1 cellular context compared by ENCODE assay signal in the genomic region with DNA sequence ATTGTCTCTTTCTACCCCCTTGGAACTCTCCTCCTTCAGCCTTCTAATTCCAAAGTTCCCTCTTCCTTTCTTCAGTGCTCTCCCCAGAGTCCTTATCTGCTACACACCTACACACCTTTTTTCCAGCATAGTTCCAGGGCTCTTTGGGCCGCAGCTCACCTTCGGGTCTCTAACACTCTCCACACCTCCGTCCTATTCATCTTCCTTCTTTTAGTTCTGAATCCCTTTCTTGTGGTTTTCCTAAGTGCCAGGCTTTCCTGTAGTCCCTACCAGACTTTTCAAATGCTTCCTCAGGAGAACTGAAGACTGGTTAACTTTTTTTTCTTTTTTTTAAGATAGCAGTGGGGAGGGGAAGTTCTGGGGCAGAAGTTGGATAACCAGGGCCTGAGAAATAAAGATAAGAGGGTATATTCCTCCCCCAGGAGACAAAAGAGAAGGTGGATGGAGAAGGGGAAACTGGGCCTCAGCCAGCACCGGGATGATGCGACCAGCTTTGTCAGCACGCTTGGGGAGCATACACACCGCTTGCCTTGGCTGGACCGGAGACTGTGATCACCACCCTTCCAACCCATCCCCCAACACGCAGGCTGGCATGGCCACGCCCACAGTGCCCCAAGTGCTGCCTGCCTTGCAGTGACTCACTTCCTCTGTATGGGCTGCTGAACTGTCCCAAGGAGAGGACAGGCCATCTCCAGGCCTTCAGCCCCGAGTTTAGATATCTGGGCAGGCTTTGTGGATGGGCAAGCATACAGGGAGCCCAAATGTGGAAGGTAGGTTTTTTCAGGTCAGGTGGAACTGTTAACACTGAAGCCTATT.
TF ChIP-seq lines count a peak whose summit lies in the region.

No MANE protein-coding gene starts in this region.

TF ChIP-seq in K562, 482 proteins besides CTCF, POLR2A, EP300 and RAD21 (continued from another document and continues in another):
- TF ChIP-seq HOXB6 (CRISPR knock-in tag; IDR thresholded peaks at IDR 0.05; ENCODE audit: borderline replicate concordance) (0 out of 2 replicates have a peak, but pooled peaks have one; percentile 48), ZSCAN29 (IDR thresholded peaks at IDR 0.05) (no peak), BCOR (IDR thresholded peaks at IDR 0.05) (peak; percentile 77), PHB (CRISPR knock-in tag; IDR thresholded peaks at IDR 0.05) (no peak), HNRNPK (IDR thresholded peaks at IDR 0.05; ENCODE audit: low read depth, low read length, poor library complexity, severe bottlenecking) (no peak), BCL6 (CRISPR knock-in tag; IDR thresholded peaks at IDR 0.05) (no peak), JUND (IDR thresholded peaks at IDR 0.05; ENCODE audit: borderline replicate concordance, low read depth, low read length) (peak; percentile 77), JUND (tag; IDR thresholded peaks at IDR 0.05; ENCODE audit: borderline replicate concordance, low read depth, low read length) (peak; percentile 83; the same call in 2 of the 3 replicates), TEAD1 (CRISPR knock-in tag; IDR thresholded peaks at IDR 0.05) (no peak), MXI1 (IDR thresholded peaks at IDR 0.05; ENCODE audit: low read depth, low read length) (0 out of 2 replicates have a peak, but pooled peaks have one; percentile 16), HNRNPLL (IDR thresholded peaks at IDR 0.05; ENCODE audit: low read depth, low read length, poor library complexity, severe bottlenecking) (no peak), ZNF311 (CRISPR knock-in tag; IDR thresholded peaks at IDR 0.05) (peak; percentile 71; the same call in 1 of the 2 replicates), ILK (tag; IDR thresholded peaks at IDR 0.05; ENCODE audit: borderline replicate concordance, low read depth) (no peak), PHF20 (IDR thresholded peaks at IDR 0.05; ENCODE audit: partially characterized antibody) (no peak), NELFE (IDR thresholded peaks at IDR 0.05; ENCODE audit: insufficient read depth, insufficient read length) (no peak), L3MBTL2 (IDR thresholded peaks at IDR 0.05) (peak; percentile 38), ADNP (tag; IDR thresholded peaks at IDR 0.05) (no peak), CAMTA2 (CRISPR knock-in tag; conservative IDR thresholded peaks at IDR 0.05) (no peak), SIX5 (IDR thresholded peaks at IDR 0.05; ENCODE audit: borderline replicate concordance in 1 of 2, insufficient read depth in 1 of 2, low read depth in 1 of 2, low read length in 2 of 2) (no peak), NFIX (CRISPR knock-in tag; IDR thresholded peaks at IDR 0.05; ENCODE audit: low read depth) (no peak), ZNF589 (CRISPR knock-in tag; IDR thresholded peaks at IDR 0.05; ENCODE audit: low read depth) (no peak), DIDO1 (tag; IDR thresholded peaks at IDR 0.05; ENCODE audit: low read depth) (no peak), ZNF77 (CRISPR knock-in tag; IDR thresholded peaks at IDR 0.05) (no peak), TAL1 (IDR thresholded peaks at IDR 0.05) (peak; percentile 90), ZNF124 (CRISPR knock-in tag; IDR thresholded peaks at IDR 0.05) (no peak), GATA2 (CRISPR knock-in tag; IDR thresholded peaks at IDR 0.05) (peak; percentile 85), FOXJ3 (CRISPR knock-in tag; IDR thresholded peaks at IDR 0.05) (no peak), ZNF3 (CRISPR knock-in tag; IDR thresholded peaks at IDR 0.05) (no peak), ZFP30 (CRISPR knock-in tag; IDR thresholded peaks at IDR 0.05; ENCODE audit: borderline replicate concordance) (no peak), KDM5B (IDR thresholded peaks at IDR 0.05; ENCODE audit: insufficient replicate concordance, low read depth, low read length) (no peak), ZBED1 (IDR thresholded peaks at IDR 0.05) (0 out of 2 replicates have a peak, but pooled peaks have one; percentile 61), HDGF (IDR thresholded peaks at IDR 0.05) (0 out of 2 replicates have a peak, but pooled peaks have one; percentile 52), ARNT (IDR thresholded peaks at IDR 0.05) (peak; percentile 54 to 81; a peak in 2 of 4 replicates), ZNF197 (CRISPR knock-in tag; IDR thresholded peaks at IDR 0.05; ENCODE audit: low read depth) (no peak), IRF2 (CRISPR knock-in tag; IDR thresholded peaks at IDR 0.05) (no peak)
- TF ChIP-seq, protein P1, sequence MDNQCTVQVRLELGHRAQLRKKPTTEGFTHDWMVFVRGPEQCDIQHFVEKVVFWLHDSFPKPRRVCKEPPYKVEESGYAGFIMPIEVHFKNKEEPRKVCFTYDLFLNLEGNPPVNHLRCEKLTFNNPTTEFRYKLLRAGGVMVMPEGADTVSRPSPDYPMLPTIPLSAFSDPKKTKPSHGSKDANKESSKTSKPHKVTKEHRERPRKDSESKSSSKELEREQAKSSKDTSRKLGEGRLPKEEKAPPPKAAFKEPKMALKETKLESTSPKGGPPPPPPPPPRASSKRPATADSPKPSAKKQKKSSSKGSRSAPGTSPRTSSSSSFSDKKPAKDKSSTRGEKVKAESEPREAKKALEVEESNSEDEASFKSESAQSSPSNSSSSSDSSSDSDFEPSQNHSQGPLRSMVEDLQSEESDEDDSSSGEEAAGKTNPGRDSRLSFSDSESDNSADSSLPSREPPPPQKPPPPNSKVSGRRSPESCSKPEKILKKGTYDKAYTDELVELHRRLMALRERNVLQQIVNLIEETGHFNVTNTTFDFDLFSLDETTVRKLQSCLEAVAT (IDR thresholded peaks at IDR 0.05), result peak in 1 of 2 experiments; percentile 76; a peak in 2 of 4 replicates
- TF ChIP-seq, protein P2, sequence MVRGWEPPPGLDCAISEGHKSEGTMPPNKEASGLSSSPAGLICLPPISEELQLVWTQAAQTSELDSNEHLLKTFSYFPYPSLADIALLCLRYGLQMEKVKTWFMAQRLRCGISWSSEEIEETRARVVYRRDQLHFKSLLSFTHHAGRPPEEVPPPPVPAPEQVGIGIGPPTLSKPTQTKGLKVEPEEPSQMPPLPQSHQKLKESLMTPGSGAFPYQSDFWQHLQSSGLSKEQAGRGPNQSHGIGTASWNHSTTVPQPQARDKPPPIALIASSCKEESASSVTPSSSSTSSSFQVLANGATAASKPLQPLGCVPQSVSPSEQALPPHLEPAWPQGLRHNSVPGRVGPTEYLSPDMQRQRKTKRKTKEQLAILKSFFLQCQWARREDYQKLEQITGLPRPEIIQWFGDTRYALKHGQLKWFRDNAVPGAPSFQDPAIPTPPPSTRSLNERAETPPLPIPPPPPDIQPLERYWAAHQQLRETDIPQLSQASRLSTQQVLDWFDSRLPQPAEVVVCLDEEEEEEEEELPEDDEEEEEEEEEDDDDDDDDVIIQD (CRISPR knock-in tag; IDR thresholded peaks at IDR 0.05), result no peak
- TF ChIP-seq, protein P3, sequence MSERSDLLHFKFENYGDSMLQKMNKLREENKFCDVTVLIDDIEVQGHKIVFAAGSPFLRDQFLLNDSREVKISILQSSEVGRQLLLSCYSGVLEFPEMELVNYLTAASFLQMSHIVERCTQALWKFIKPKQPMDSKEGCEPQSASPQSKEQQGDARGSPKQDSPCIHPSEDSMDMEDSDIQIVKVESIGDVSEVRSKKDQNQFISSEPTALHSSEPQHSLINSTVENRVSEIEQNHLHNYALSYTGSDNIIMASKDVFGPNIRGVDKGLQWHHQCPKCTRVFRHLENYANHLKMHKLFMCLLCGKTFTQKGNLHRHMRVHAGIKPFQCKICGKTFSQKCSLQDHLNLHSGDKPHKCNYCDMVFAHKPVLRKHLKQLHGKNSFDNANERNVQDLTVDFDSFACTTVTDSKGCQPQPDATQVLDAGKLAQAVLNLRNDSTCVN (CRISPR knock-in tag; IDR thresholded peaks at IDR 0.05), result no peak
- TF ChIP-seq, protein P4, sequence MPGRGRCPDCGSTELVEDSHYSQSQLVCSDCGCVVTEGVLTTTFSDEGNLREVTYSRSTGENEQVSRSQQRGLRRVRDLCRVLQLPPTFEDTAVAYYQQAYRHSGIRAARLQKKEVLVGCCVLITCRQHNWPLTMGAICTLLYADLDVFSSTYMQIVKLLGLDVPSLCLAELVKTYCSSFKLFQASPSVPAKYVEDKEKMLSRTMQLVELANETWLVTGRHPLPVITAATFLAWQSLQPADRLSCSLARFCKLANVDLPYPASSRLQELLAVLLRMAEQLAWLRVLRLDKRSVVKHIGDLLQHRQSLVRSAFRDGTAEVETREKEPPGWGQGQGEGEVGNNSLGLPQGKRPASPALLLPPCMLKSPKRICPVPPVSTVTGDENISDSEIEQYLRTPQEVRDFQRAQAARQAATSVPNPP (IDR thresholded peaks at IDR 0.05; ENCODE audit: borderline replicate concordance, insufficient read depth, insufficient read length), result no peak
- TF ChIP-seq, protein P5, sequence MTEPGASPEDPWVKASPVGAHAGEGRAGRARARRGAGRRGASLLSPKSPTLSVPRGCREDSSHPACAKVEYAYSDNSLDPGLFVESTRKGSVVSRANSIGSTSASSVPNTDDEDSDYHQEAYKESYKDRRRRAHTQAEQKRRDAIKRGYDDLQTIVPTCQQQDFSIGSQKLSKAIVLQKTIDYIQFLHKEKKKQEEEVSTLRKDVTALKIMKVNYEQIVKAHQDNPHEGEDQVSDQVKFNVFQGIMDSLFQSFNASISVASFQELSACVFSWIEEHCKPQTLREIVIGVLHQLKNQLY (CRISPR knock-in tag; conservative IDR thresholded peaks at IDR 0.05), result no peak
- TF ChIP-seq, protein P6, sequence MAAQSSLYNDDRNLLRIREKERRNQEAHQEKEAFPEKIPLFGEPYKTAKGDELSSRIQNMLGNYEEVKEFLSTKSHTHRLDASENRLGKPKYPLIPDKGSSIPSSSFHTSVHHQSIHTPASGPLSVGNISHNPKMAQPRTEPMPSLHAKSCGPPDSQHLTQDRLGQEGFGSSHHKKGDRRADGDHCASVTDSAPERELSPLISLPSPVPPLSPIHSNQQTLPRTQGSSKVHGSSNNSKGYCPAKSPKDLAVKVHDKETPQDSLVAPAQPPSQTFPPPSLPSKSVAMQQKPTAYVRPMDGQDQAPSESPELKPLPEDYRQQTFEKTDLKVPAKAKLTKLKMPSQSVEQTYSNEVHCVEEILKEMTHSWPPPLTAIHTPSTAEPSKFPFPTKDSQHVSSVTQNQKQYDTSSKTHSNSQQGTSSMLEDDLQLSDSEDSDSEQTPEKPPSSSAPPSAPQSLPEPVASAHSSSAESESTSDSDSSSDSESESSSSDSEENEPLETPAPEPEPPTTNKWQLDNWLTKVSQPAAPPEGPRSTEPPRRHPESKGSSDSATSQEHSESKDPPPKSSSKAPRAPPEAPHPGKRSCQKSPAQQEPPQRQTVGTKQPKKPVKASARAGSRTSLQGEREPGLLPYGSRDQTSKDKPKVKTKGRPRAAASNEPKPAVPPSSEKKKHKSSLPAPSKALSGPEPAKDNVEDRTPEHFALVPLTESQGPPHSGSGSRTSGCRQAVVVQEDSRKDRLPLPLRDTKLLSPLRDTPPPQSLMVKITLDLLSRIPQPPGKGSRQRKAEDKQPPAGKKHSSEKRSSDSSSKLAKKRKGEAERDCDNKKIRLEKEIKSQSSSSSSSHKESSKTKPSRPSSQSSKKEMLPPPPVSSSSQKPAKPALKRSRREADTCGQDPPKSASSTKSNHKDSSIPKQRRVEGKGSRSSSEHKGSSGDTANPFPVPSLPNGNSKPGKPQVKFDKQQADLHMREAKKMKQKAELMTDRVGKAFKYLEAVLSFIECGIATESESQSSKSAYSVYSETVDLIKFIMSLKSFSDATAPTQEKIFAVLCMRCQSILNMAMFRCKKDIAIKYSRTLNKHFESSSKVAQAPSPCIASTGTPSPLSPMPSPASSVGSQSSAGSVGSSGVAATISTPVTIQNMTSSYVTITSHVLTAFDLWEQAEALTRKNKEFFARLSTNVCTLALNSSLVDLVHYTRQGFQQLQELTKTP (IDR thresholded peaks at IDR 0.05; ENCODE audit: low read depth in 1 of 2, partially characterized antibody in 2 of 2), result peak; percentile 66 to 73
- TF ChIP-seq, protein P7, sequence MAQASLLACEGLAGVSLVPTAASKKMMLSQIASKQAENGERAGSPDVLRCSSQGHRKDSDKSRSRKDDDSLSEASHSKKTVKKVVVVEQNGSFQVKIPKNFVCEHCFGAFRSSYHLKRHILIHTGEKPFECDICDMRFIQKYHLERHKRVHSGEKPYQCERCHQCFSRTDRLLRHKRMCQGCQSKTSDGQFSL (CRISPR knock-in tag; IDR thresholded peaks at IDR 0.05), result no peak
- TF ChIP-seq, protein P7 (tag; IDR thresholded peaks at IDR 0.05), result peak in 1 of 2 experiments; percentile 33; a peak in 1 of 4 replicates
- TF ChIP-seq, protein P8, sequence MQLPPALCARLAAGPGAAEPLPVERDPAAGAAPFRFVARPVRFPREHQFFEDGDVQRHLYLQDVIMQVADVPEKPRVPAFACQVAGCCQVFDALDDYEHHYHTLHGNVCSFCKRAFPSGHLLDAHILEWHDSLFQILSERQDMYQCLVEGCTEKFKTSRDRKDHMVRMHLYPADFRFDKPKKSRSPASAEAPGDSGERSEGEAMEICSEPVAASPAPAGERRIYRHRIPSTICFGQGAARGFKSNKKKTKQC (CRISPR knock-in tag; IDR thresholded peaks at IDR 0.05), result 0 out of 2 replicates have a peak, but pooled peaks have one; percentile 3
- TF ChIP-seq, protein P9, sequence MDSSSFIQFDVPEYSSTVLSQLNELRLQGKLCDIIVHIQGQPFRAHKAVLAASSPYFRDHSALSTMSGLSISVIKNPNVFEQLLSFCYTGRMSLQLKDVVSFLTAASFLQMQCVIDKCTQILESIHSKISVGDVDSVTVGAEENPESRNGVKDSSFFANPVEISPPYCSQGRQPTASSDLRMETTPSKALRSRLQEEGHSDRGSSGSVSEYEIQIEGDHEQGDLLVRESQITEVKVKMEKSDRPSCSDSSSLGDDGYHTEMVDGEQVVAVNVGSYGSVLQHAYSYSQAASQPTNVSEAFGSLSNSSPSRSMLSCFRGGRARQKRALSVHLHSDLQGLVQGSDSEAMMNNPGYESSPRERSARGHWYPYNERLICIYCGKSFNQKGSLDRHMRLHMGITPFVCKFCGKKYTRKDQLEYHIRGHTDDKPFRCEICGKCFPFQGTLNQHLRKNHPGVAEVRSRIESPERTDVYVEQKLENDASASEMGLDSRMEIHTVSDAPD (CRISPR knock-in tag; IDR thresholded peaks at IDR 0.05), result no peak
- TF ChIP-seq, protein P10, sequence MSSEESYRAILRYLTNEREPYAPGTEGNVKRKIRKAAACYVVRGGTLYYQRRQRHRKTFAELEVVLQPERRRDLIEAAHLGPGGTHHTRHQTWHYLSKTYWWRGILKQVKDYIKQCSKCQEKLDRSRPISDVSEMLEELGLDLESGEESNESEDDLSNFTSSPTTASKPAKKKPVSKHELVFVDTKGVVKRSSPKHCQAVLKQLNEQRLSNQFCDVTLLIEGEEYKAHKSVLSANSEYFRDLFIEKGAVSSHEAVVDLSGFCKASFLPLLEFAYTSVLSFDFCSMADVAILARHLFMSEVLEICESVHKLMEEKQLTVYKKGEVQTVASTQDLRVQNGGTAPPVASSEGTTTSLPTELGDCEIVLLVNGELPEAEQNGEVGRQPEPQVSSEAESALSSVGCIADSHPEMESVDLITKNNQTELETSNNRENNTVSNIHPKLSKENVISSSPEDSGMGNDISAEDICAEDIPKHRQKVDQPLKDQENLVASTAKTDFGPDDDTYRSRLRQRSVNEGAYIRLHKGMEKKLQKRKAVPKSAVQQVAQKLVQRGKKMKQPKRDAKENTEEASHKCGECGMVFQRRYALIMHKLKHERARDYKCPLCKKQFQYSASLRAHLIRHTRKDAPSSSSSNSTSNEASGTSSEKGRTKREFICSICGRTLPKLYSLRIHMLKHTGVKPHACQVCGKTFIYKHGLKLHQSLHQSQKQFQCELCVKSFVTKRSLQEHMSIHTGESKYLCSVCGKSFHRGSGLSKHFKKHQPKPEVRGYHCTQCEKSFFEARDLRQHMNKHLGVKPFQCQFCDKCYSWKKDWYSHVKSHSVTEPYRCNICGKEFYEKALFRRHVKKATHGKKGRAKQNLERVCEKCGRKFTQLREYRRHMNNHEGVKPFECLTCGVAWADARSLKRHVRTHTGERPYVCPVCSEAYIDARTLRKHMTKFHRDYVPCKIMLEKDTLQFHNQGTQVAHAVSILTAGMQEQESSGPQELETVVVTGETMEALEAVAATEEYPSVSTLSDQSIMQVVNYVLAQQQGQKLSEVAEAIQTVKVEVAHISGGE (CRISPR knock-in tag; IDR thresholded peaks at IDR 0.05), result peak in 1 of 3 experiments; percentile 46; a peak in 1 of 6 replicates
